Comparison of ENCODE assay signal across 8 cellular contexts in the genomic region with DNA sequence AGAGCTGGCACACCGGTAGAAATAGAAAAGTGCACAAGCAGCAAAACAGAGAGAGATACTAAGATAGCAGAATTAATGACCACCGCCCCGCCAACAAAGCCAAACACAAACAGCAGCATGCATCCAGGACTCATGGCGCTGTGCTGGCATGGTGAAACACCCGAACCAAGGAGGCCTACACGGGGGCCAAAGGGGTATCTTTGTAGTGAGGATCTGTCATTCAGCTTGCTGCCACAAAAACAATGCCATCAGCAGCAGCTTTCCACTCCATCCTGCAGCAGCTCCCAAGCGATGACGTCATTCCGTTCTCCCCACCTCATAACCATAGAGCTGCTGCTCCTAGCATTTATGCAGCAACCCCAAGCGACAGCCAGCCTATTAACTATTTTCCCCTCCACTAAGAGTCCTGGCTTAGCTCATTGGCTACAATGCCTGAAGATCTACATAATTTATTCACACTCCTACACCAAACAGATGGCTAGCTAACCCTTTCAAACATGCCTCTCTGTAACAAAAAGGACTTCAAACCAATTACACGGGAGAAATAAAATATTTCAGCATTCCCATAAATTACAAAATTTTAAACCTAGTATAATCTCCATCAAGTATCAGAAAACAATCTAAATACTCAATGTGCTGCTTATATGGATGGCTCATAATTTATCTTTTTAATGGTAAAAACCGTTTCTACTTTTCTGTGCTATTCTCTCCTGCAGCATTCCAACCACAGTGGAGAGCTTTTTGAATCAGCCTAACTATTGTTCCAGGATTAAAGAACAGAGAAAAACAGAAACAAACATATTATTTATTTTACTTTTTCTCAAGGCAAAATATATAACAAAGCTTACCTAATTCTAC.
A peak's percentile ranks its signal among the peaks of the same experiment; 100 is the strongest.
DNase-seq lines count a peak whose midpoint lies in the region; ATAC-seq and TF ChIP-seq lines count a peak whose summit lies in the region.

No MANE protein-coding gene starts in this region.

- ATAC-seq in GM23338 (peak; percentile 97), natural killer cell (no peak), GM18519 (IDR thresholded peaks at IDR 0.05; ENCODE audit: low FRiP score, unreplicated experiment) (no peak), GM21367 (IDR thresholded peaks at IDR 0.05; ENCODE audit: unreplicated experiment) (no peak), HG02759 (IDR thresholded peaks at IDR 0.05; ENCODE audit: unreplicated experiment) (no peak)

- H3K36me3 ChIP-seq in GM23338 (ENCODE audit: insufficient read depth): no peaks in the 10 kb centered on the region

- H3K27me3 Mint-ChIP-seq in GM23338 (ENCODE audit: insufficient read depth, low read depth, poor library complexity): no peaks in the 10 kb centered on the region
- no peaks in the 10 kb centered on the region for H3K27me3 Mint-ChIP-seq in mesothelial cell of epicardium (ENCODE audit: low read depth)
- H3K27me3 Mint-ChIP-seq in natural killer cell (ENCODE audit: low read depth in 2 of 2): no peaks in the 10 kb centered on the region

- no peaks in the 10 kb centered on the region for H3K9me2 ChIP-seq in GM23338 (ENCODE audit: insufficient read depth)

- H2AFZ ChIP-seq in GM23338: no peak overlapping the region

- peaks cover 24% of the 10 kb centered on the region for H3K79me2 ChIP-seq in GM23338 (replicated peaks; ENCODE audit: insufficient read depth)

- H3K27me3 ChIP-seq in GM23338 (ENCODE audit: insufficient read depth): no peaks in the 10 kb centered on the region

- peak overlapping the region; percentile 68 for H3K4me2 ChIP-seq in GM23338

- H3K4me1 Mint-ChIP-seq in GM23338: peaks cover 15% of the 10 kb centered on the region; the same call in 2 of the 3 replicates
- H3K4me1 Mint-ChIP-seq in mesothelial cell of epicardium: peaks cover 15% of the 10 kb centered on the region
- H3K4me1 Mint-ChIP-seq in natural killer cell: peaks cover 6 to 10% of the 10 kb centered on the region in 2 donors

- H4K20me1 ChIP-seq in GM23338 (replicated peaks; ENCODE audit: insufficient read depth): no peaks in the 10 kb centered on the region

- no peak for TF ChIP-seq CTCF in GM23338 (conservative IDR thresholded peaks at IDR 0.05; ENCODE audit: low read depth in 2 of 2)
- no peak for TF ChIP-seq CTCF in epithelial cell of esophagus (IDR thresholded peaks at IDR 0.05; ENCODE audit: insufficient read depth, low read depth, low read length, missing control alignments)
- TF ChIP-seq CTCF in mesothelial cell of epicardium (IDR thresholded peaks at IDR 0.05; ENCODE audit: unreplicated experiment): no peak
- no peak for TF ChIP-seq CTCF in natural killer cell (IDR thresholded peaks at IDR 0.05)

- H3K9me3 Mint-ChIP-seq in GM23338 (no peaks in the 10 kb centered on the region), mesothelial cell of epicardium (no peaks in the 10 kb centered on the region), natural killer cell (no peaks in the 10 kb centered on the region)

- no peaks in the 10 kb centered on the region for H3F3A ChIP-seq in GM23338 (replicated peaks; ENCODE audit: low read depth)

- peak; percentile 95 for DNase-seq in GM23338 (ENCODE audit: low spot score)
- DNase-seq in NCI-H774 (lab: John Stamatoyannopoulos, UW): peak; percentile 98
- peak; percentile 81 for DNase-seq in epithelial cell of esophagus (ENCODE audit: low read depth)
- peak; percentile 49 to 67 for DNase-seq in mesothelial cell of epicardium (ENCODE audit: low spot score in 2 of 2, unreplicated experiment in 2 of 2)
- no peak for DNase-seq in natural killer cell

- H3K27ac Mint-ChIP-seq in GM23338 (no peak overlapping the region), mesothelial cell of epicardium (no peak overlapping the region), natural killer cell (no peak overlapping the region)

- H3K4me3 Mint-ChIP-seq in GM23338 (no peak overlapping the region), mesothelial cell of epicardium (no peak overlapping the region), natural killer cell (no peak overlapping the region)

- peaks cover 26% of the 10 kb centered on the region for H3K4me1 ChIP-seq in GM23338 (ENCODE audit: insufficient read depth)

- intact Hi-C loops in natural killer cell (cut with micrococcal nuclease): no loop called here

- H3K27ac ChIP-seq in GM23338 (ENCODE audit: low read depth): peak overlapping the region; percentile 90

- H3K36me3 Mint-ChIP-seq in GM23338 (ENCODE audit: low read depth) (no peaks in the 10 kb centered on the region), mesothelial cell of epicardium (no peaks in the 10 kb centered on the region), natural killer cell (no peaks in the 10 kb centered on the region)

- H3K4me3 ChIP-seq in GM23338 (peak overlapping the region; percentile 41), epithelial cell of esophagus (ENCODE audit: low read length) (no peak overlapping the region)

TF ChIP-seq in GM23338, 12 proteins besides CTCF, POLR2A, EP300 and RAD21:
- peak; percentile 46; the same call in 1 of the 2 replicates for TF ChIP-seq POLR2AphosphoS5 (IDR thresholded peaks at IDR 0.05; ENCODE audit: low read depth)
- peak; percentile 97 for TF ChIP-seq CREB1 (CRISPR knock-in tag; IDR thresholded peaks at IDR 0.05; ENCODE audit: low read depth)
- TF ChIP-seq, protein P1, sequence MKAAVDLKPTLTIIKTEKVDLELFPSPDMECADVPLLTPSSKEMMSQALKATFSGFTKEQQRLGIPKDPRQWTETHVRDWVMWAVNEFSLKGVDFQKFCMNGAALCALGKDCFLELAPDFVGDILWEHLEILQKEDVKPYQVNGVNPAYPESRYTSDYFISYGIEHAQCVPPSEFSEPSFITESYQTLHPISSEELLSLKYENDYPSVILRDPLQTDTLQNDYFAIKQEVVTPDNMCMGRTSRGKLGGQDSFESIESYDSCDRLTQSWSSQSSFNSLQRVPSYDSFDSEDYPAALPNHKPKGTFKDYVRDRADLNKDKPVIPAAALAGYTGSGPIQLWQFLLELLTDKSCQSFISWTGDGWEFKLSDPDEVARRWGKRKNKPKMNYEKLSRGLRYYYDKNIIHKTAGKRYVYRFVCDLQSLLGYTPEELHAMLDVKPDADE (IDR thresholded peaks at IDR 0.05): no peak
TF ChIP-seq in GM23338: peak in this region for 2.
